In the genomic region with DNA sequence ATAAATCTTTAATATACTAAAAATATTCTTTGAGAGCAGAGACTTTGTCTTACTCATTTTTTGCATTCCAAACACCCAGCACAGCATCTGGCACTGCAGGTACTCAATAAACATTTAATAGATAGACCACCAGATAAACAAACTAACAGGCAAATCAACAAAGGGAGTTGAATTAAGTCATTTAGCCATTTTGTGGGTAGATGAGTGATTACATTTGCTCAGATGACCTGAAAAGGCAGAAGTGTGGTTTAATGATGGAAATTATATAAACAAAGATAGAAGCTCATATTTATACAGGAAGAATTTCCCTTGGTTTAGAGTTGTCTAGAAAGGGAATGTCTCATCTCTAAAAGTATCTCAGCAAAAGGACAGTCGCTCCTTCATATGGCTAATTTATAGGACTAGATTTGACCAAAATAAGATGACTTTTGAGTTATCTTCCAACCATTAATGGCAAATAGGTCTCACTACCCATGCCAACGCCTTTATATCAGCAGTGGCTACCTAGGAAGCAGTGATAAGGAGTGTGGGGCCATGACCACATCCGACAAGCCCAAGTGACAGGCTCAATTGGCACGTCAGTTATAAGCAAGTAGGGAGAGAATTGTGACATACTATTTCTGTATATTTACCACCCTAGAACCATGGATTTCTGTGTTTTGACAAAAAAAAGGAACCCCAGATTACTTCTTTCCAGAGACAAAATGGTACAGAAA, we compare ENCODE assay signal across 26 cellular contexts.
"Had no signal": no experiment of that assay in that cellular context is flagged by ENCODE, and none has a peak within 500 bp of the region (broad histone marks: within the 10 kb centered on the region; RNA-seq: fewer than 3 reads in every experiment).

No MANE protein-coding gene starts in this region.

- H3K79me2 ChIP-seq: parathyroid adenoma had no signal

- H2AFZ ChIP-seq: parathyroid adenoma had no signal

- ATAC-seq: activated CD8-positive, alpha-beta T cell treated with anti-CD3 and anti-CD28 coated beads for 36 hours; activated T-cell treated with anti-CD3 and anti-CD28 coated beads, Interleukin-2, amount 50 U/mL, for 4 hours; activated T-helper 17 cell treated with anti-CD3 and anti-CD28 coated beads, Interleukin-2, amount 50 U/mL, for 72 hours; esophagus mucosa; foreskin keratinocyte; heart left ventricle; naive thymus-derived CD8-positive, alpha-beta T cell; psoas muscle; stimulated activated effector memory CD8-positive, alpha-beta T cell treated with anti-CD3 and anti-CD28 coated beads, Interleukin-12 subunit alpha, Interleukin-12 subunit beta, amount 100 ng/mL, for 72 hours; WTC11 had no signal

- DNase-seq: activated CD4-positive, alpha-beta T cell treated with anti-CD3 and anti-CD28 coated beads for 1 hour; activated CD4-positive, alpha-beta T cell treated with anti-CD3 and anti-CD28 coated beads, Interleukin-2, amount 50 U/mL, for 1 hour; activated CD8-positive, alpha-beta T cell treated with anti-CD3 and anti-CD28 coated beads for 36 hours; activated gamma-delta T cell treated with Interleukin-2 at 50 U/mL for 16 hours; activated T-cell treated with anti-CD3 and anti-CD28 coated beads, Interleukin-2, amount 50 U/mL, for 4 hours; aorta; endodermal cell; foreskin keratinocyte; heart left ventricle; hypothalamus; immature natural killer cell; midbrain; naive thymus-derived CD8-positive, alpha-beta T cell; nucleus accumbens; psoas muscle; sigmoid colon; small intestine; stimulated activated CD4-positive, alpha-beta T cell treated with anti-CD3 and anti-CD28 coated beads, Interleukin-4, amount 100 ng/mL, for 24 hours; T-helper 9 cell had no signal

- H3K9me3 ChIP-seq: heart left ventricle, psoas muscle, sigmoid colon, thoracic aorta, vagina had no signal

- H3K4me1 ChIP-seq: parathyroid adenoma had no signal

- H3K9ac ChIP-seq: parathyroid adenoma had no signal

- H3K27me3 ChIP-seq: foreskin keratinocyte, heart left ventricle, sigmoid colon, vagina had no signal

- H3K4me3 ChIP-seq: heart left ventricle, psoas muscle, sigmoid colon, thoracic aorta, vagina had no signal

- H3K27ac ChIP-seq: foreskin keratinocyte, heart left ventricle, parathyroid adenoma, psoas muscle, sigmoid colon, thoracic aorta, vagina had no signal

- FAIRE-seq: small intestine had no signal
